ENCODE assay signal across 22 cellular contexts in the genomic region with DNA sequence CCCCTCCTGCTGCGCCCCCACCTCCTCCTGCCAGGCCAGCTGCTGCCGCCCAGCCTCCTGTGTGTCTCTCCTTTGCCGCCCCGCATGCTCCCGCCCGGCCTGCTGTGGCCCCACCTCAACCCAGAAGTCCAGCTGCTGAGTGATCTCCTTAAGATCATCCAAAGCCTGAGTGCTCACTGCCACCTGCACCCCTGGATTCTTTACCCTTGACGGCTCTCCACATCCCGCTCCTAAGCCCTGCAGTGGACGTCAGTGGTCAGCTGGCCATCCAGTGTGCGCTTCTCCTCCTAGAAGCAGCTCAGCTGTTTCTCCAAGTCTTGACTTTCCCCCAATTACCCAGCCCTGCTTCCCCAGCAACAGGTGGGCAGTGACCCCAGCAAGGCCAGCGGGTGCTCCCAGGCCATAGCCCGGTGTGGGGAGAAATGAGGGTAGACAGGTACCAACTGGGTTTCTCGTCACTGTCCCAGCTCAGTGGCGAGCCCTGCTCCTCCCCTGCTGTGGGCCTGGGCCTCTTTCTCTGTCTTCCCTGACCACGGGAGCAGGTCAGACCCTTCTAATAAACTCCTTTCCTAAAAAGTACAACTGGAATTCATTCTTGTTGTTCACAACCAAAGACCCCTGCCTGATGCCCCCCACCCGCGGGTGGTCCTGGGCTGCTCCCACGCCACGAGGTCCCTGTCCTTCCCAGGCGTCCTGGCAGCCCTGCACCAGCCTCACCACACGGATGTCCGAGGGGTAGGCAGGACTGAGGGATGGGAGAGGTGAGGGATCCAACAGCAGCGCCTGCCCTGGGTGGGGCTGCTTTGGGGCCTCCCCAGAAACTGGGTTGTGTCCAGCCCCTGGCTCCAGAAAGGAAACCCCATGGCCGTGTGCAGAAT. TPM values are rescaled to one million over a fixed set of nuclear protein-coding genes. Genes with fewer than 3 reads are reported as not detected.
"Had no signal": no experiment of that assay in that cellular context is flagged by ENCODE, and none has a peak within 500 bp of the region (broad histone marks: within the 10 kb centered on the region; RNA-seq: fewer than 3 reads in every experiment).

No MANE protein-coding gene starts in this region.

- H2AFZ ChIP-seq: parathyroid adenoma had no signal

- H3K36me3 ChIP-seq: thyroid gland had no signal

- H3K9ac ChIP-seq: parathyroid adenoma had no signal

- H3K36me3 Mint-ChIP-seq: activated CD8-positive, alpha-beta memory T cell treated with anti-CD3 and anti-CD28 coated beads, Interleukin-2, amount 10 ng/mL, durations not matched to agents 7 days and 5 days had no signal

- H3K27ac Mint-ChIP-seq: activated CD8-positive, alpha-beta memory T cell treated with anti-CD3 and anti-CD28 coated beads, Interleukin-2, amount 10 ng/mL, durations not matched to agents 7 days and 5 days; activated naive CD4-positive, alpha-beta T cell treated with anti-CD3 and anti-CD28 coated beads for 36 hours; activated T-helper 2 cell treated with anti-CD3 and anti-CD28 coated beads, Interferon-gamma antibody, Interleukin-2, Interleukin-4, amounts not matched to agents 10 μg/mL and 5 μg/mL and 100 μg/mL, durations not matched to agents 14 hours and 24 hours and 36 hours; stimulated activated memory B cell treated with anti-CD40 and anti-IgM and Interleukin-4, amounts not matched to agents 10 μg/mL and 1 μg/mL and 100 μg/mL, for 72 hours; T-helper 2 cell treated with Interferon-gamma antibody and Interleukin-4, amounts not matched to agents 5 μg/mL and 100 μg/mL, for 36 hours had no signal

- H3K4me3 ChIP-seq: thyroid gland had no signal

- H3K79me2 ChIP-seq: parathyroid adenoma had no signal

- H3K4me1 ChIP-seq: parathyroid adenoma, thyroid gland had no signal

- DNase-seq: activated CD4-positive, alpha-beta T cell treated with anti-CD3 and anti-CD28 coated beads, Interleukin-2, amount 50 U/mL, for 4 hours; activated CD8-positive, alpha-beta memory T cell treated with anti-CD3 and anti-CD28 coated beads, Interleukin-2, amount 10 ng/mL, durations not matched to agents 7 days and 5 days; activated naive CD4-positive, alpha-beta T cell treated with anti-CD3 and anti-CD28 coated beads for 36 hours; activated T-cell treated with anti-CD3 and anti-CD28 coated beads, Interleukin-2, amount 50 U/mL, for 1 hour; erythroblast; islet precursor cell; mammary epithelial cell; naive B cell; stimulated activated CD4-positive, alpha-beta T cell treated with anti-CD3 and anti-CD28 coated beads, Interleukin-12 subunit alpha, Interleukin-12 subunit beta, amount 100 ng/mL, for 4 hours; stimulated activated CD4-positive, alpha-beta T cell treated with anti-CD3 and anti-CD28 coated beads, Interleukin-2, amount 100 ng/mL, for 24 hours; thyroid gland had no signal

- FAIRE-seq: astrocyte, bronchial epithelial cell had no signal

- ATAC-seq: activated CD4-positive, CD25-positive, alpha-beta regulatory T cell treated with anti-CD3 and anti-CD28 coated beads, Interleukin-2, amount 50 U/mL, for 24 hours; activated CD8-positive, alpha-beta memory T cell treated with anti-CD3 and anti-CD28 coated beads, Interleukin-2, amount 10 ng/mL, durations not matched to agents 7 days and 5 days; stimulated activated memory B cell treated with anti-CD40 and anti-IgM and Interleukin-4, amounts not matched to agents 10 μg/mL and 1 μg/mL and 100 μg/mL, for 72 hours had no signal

- H3K27me3 ChIP-seq: thyroid gland had no signal

- H3K9me3 Mint-ChIP-seq: T-helper 2 cell treated with Interferon-gamma antibody and Interleukin-4, amounts not matched to agents 5 μg/mL and 100 μg/mL, for 36 hours had no signal

- H3K4me1 Mint-ChIP-seq: activated CD8-positive, alpha-beta memory T cell treated with anti-CD3 and anti-CD28 coated beads, Interleukin-2, amount 10 ng/mL, durations not matched to agents 7 days and 5 days; naive B cell; stimulated activated memory B cell treated with anti-CD40 and anti-IgM and Interleukin-4, amounts not matched to agents 10 μg/mL and 1 μg/mL and 100 μg/mL, for 72 hours had no signal

- H3K9me3 ChIP-seq: thyroid gland had no signal

- H3K4me3 Mint-ChIP-seq: activated CD8-positive, alpha-beta memory T cell treated with anti-CD3 and anti-CD28 coated beads, Interleukin-2, amount 10 ng/mL, durations not matched to agents 7 days and 5 days; activated naive CD4-positive, alpha-beta T cell treated with anti-CD3 and anti-CD28 coated beads for 36 hours; stimulated activated memory B cell treated with anti-CD40 and anti-IgM and Interleukin-4, amounts not matched to agents 10 μg/mL and 1 μg/mL and 100 μg/mL, for 72 hours; T-helper 2 cell treated with Interferon-gamma antibody and Interleukin-4, amounts not matched to agents 5 μg/mL and 100 μg/mL, for 36 hours had no signal

- H3K27ac ChIP-seq: parathyroid adenoma, thyroid gland had no signal

RNA-seq across cellular contexts. Expression of a gene that starts 1.4 kb away (rescaled TPM):
- total RNA-seq: activated CD8-positive, alpha-beta memory T cell treated with anti-CD3 and anti-CD28 coated beads, Interleukin-2, amount 10 ng/mL, durations not matched to agents 7 days and 5 days; activated naive CD4-positive, alpha-beta T cell treated with anti-CD3 and anti-CD28 coated beads for 36 hours; activated T-helper 2 cell treated with anti-CD3 and anti-CD28 coated beads, Interferon-gamma antibody, Interleukin-2, Interleukin-4, amounts not matched to agents 10 μg/mL and 5 μg/mL and 100 μg/mL, durations not matched to agents 14 hours and 24 hours and 36 hours; astrocyte; bronchial epithelial cell; dermis microvascular lymphatic vessel endothelial cell; left lobe of liver; mammary epithelial cell; renal cortical epithelial cell; thyroid gland had no signal
- polyA plus RNA-seq: adipose tissue, mammary epithelial cell had no signal

RNA-seq across cellular contexts. Expression of a gene that starts 9.5 kb away (rescaled TPM):
- total RNA-seq: activated CD8-positive, alpha-beta memory T cell treated with anti-CD3 and anti-CD28 coated beads, Interleukin-2, amount 10 ng/mL, durations not matched to agents 7 days and 5 days; activated naive CD4-positive, alpha-beta T cell treated with anti-CD3 and anti-CD28 coated beads for 36 hours; activated T-helper 2 cell treated with anti-CD3 and anti-CD28 coated beads, Interferon-gamma antibody, Interleukin-2, Interleukin-4, amounts not matched to agents 10 μg/mL and 5 μg/mL and 100 μg/mL, durations not matched to agents 14 hours and 24 hours and 36 hours; astrocyte; bronchial epithelial cell; dermis microvascular lymphatic vessel endothelial cell; left lobe of liver; mammary epithelial cell; renal cortical epithelial cell; thyroid gland had no signal
- polyA plus RNA-seq: adipose tissue, mammary epithelial cell had no signal

RNA-seq across cellular contexts. Expression of a gene that starts 10.0 kb away (rescaled TPM):
- total RNA-seq: activated CD8-positive, alpha-beta memory T cell treated with anti-CD3 and anti-CD28 coated beads, Interleukin-2, amount 10 ng/mL, durations not matched to agents 7 days and 5 days; activated naive CD4-positive, alpha-beta T cell treated with anti-CD3 and anti-CD28 coated beads for 36 hours; activated T-helper 2 cell treated with anti-CD3 and anti-CD28 coated beads, Interferon-gamma antibody, Interleukin-2, Interleukin-4, amounts not matched to agents 10 μg/mL and 5 μg/mL and 100 μg/mL, durations not matched to agents 14 hours and 24 hours and 36 hours; astrocyte; bronchial epithelial cell; dermis microvascular lymphatic vessel endothelial cell; left lobe of liver; mammary epithelial cell; renal cortical epithelial cell; thyroid gland had no signal
- polyA plus RNA-seq: adipose tissue, mammary epithelial cell had no signal

RNA-seq across cellular contexts. Expression of a gene that starts 21.4 kb away (rescaled TPM):
- total RNA-seq: activated CD8-positive, alpha-beta memory T cell treated with anti-CD3 and anti-CD28 coated beads, Interleukin-2, amount 10 ng/mL, durations not matched to agents 7 days and 5 days; activated naive CD4-positive, alpha-beta T cell treated with anti-CD3 and anti-CD28 coated beads for 36 hours; activated T-helper 2 cell treated with anti-CD3 and anti-CD28 coated beads, Interferon-gamma antibody, Interleukin-2, Interleukin-4, amounts not matched to agents 10 μg/mL and 5 μg/mL and 100 μg/mL, durations not matched to agents 14 hours and 24 hours and 36 hours; astrocyte; bronchial epithelial cell; dermis microvascular lymphatic vessel endothelial cell; left lobe of liver; mammary epithelial cell; renal cortical epithelial cell had no signal
- polyA plus RNA-seq: adipose tissue, mammary epithelial cell had no signal

RNA-seq across cellular contexts. Expression of a gene that starts 25.1 kb away (rescaled TPM):
- total RNA-seq: activated CD8-positive, alpha-beta memory T cell treated with anti-CD3 and anti-CD28 coated beads, Interleukin-2, amount 10 ng/mL, durations not matched to agents 7 days and 5 days; activated naive CD4-positive, alpha-beta T cell treated with anti-CD3 and anti-CD28 coated beads for 36 hours; activated T-helper 2 cell treated with anti-CD3 and anti-CD28 coated beads, Interferon-gamma antibody, Interleukin-2, Interleukin-4, amounts not matched to agents 10 μg/mL and 5 μg/mL and 100 μg/mL, durations not matched to agents 14 hours and 24 hours and 36 hours; astrocyte; bronchial epithelial cell; dermis microvascular lymphatic vessel endothelial cell; left lobe of liver; mammary epithelial cell; renal cortical epithelial cell; thyroid gland had no signal
- polyA plus RNA-seq: adipose tissue, mammary epithelial cell had no signal
